10 cellular contexts compared by ENCODE assay signal in the genomic region with DNA sequence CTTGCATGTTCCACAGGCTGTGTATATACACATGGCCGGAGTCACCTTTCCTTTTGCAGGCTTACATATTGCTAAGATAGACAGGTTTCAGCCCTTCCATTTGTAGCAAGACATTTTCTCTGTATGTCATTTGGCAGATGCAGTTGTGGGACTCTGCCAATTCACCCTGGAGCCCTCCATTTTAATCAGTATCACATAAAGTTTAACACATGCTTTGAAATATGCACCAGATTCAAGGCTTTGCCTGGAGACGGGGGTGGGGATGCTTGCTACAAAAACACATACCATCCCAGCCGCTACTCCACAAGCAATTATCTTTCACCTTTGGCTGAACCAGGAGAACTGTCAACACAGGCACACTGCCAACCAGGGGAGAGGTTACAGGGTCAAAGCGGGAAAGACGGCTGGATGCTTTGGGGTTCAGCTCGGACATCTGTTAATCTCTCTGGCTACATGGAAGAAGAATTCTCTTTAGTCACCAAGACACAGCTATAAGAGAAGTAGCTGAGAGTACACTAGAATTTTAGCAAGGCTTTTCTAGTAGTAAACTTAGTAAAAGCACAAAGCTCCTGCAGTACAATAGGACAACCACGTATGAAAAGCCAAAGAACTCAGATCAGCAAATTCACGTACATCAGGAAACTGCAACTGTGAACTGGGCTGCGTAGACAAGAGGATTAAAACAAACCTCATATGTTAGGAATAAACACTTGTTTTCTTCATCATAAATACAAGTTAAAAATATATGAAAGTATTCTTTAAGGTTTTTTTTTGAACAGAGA.
DNase-seq lines count a peak whose midpoint lies in the region; TF ChIP-seq lines count a peak whose summit lies in the region.
"Had no signal": no experiment of that assay in that cellular context is flagged by ENCODE, and none has a peak within 500 bp of the region (broad histone marks: within the 10 kb centered on the region; RNA-seq: fewer than 3 reads in every experiment).

No MANE protein-coding gene starts in this region.

- POLR2A ChIA-PET in A673 (lab: Charles Lee; ENCODE audit: low non-redundant PET) = no interaction called here

- H4K20me1 ChIP-seq in GM23248 (ENCODE audit: insufficient read depth) = no peaks in the 10 kb centered on the region

- no peaks in the 10 kb centered on the region for H3K36me3 ChIP-seq in GM23248 (ENCODE audit: low read depth)
- H3K36me3 ChIP-seq in Peyer's patch = peaks cover 0 to 2% (median 0%) of the 10 kb centered on the region in 3 donors
- H3K36me3 ChIP-seq in sigmoid colon = no peaks in the 10 kb centered on the region
- H3K36me3 ChIP-seq in A673 (ENCODE audit: insufficient read depth, low read length, poor library complexity, severe bottlenecking) = no peaks in the 10 kb centered on the region

- in situ Hi-C loops in GM23248 (cut with MboI) = no loop called here

- H3K27ac ChIP-seq in GM23248 (no peak overlapping the region), Peyer's patch (no peak overlapping the region), sigmoid colon (peak overlapping the region in 3 of 4 donors; percentile 33 to 38 (median 38)), A673 (ENCODE audit: low read depth, low read length, poor library complexity, severe bottlenecking) (no peak overlapping the region)

- no TSS peak for BruUV-seq in A673 (replicated peaks; lab: Mats Ljungman, UMichigan)

- H3K9ac ChIP-seq in GM23248 = no peak overlapping the region

- CTCF ChIA-PET in A673 (lab: Charles Lee) = no interaction called here

- peaks cover 16% of the 10 kb centered on the region for H3K4me1 ChIP-seq in GM23248 (ENCODE audit: insufficient read depth)
- peaks cover 0 to 12% (median 5%) of the 10 kb centered on the region in 4 donors for H3K4me1 ChIP-seq in Peyer's patch
- H3K4me1 ChIP-seq in sigmoid colon = peaks cover 0 to 20% (median 18%) of the 10 kb centered on the region in 4 donors
- peaks cover 4% of the 10 kb centered on the region for H3K4me1 ChIP-seq in A673 (ENCODE audit: insufficient read depth, low read length, poor library complexity, severe bottlenecking)

- H3K9me3 ChIP-seq in GM23248 (ENCODE audit: low read depth) (no peaks in the 10 kb centered on the region), Peyer's patch (no peaks in the 10 kb centered on the region), sigmoid colon (no peaks in the 10 kb centered on the region), A673 (ENCODE audit: low read depth, low read length, poor library complexity, severe bottlenecking) (no peaks in the 10 kb centered on the region)

- intact Hi-C loops in cardiac septum (cut with DNase I) = no loop called here
- intact Hi-C loops in sigmoid colon (cut with DNase I) = no loop called here
- intact Hi-C loops in A673 (cut with micrococcal nuclease; ENCODE audit: unreplicated experiment) = no loop called here

- H3K9me2 ChIP-seq in GM23248 (ENCODE audit: insufficient read depth) = no peaks in the 10 kb centered on the region

- peak overlapping the region; percentile 28 for H3K4me2 ChIP-seq in GM23248 (ENCODE audit: unreplicated experiment)

- DNase-seq in GM23248 (peak; percentile 29), Peyer's patch (peak in 2 of 3 donors; percentile 72 to 81), cardiac septum (ENCODE audit: low spot score) (peak; percentile 80), sigmoid colon (peak; percentile 72), A673 (ENCODE audit: low spot score) (no peak), inferior parietal cortex (ENCODE audit: extremely low spot score) (no peak), glomerular visceral epithelial cell (ENCODE audit: extremely low spot score) (no peak)
- DNase-seq in activated CD4-positive, CD25-positive, alpha-beta regulatory T cell treated with anti-CD3 and anti-CD28 coated beads, Interleukin-2, amount 50 U/mL, for 72 hours = no peak
- DNase-seq: aorta, naive B cell had no signal

- TF ChIP-seq CTCF in Peyer's patch (IDR thresholded peaks at IDR 0.05) (no peak), sigmoid colon (IDR thresholded peaks at IDR 0.05) (no peak), A673 (conservative IDR thresholded peaks at IDR 0.05; ENCODE audit: low read depth, low read length) (no peak)

- no peak for TF ChIP-seq POLR2A in Peyer's patch (IDR thresholded peaks at IDR 0.05)
- TF ChIP-seq POLR2A in sigmoid colon (IDR thresholded peaks at IDR 0.05) = no peak

- H3K79me2 ChIP-seq in GM23248 (ENCODE audit: insufficient read depth) = no peaks in the 10 kb centered on the region

- no peak for TF ChIP-seq EP300 in sigmoid colon (IDR thresholded peaks at IDR 0.05)

- H2AFZ ChIP-seq in GM23248 = no peak overlapping the region

- H3F3A ChIP-seq in GM23248 (ENCODE audit: insufficient read depth) = peaks cover 9% of the 10 kb centered on the region; the same call in 1 of the 2 replicates

- 47 to 55% methylated on average over 9 of the region's 9 CpGs for WGBS in GM23248 (ENCODE audit: low coverage in 1 of 2, low lambda C conversion rate in 2 of 2, missing lambda C conversion rate in 2 of 2), 2 experiments
- 21 to 56% methylated on average over 9 of the region's 9 CpGs for WGBS in sigmoid colon, 2 donors

- H3K27me3 ChIP-seq in GM23248 (replicated peaks; ENCODE audit: insufficient read depth) (no peaks in the 10 kb centered on the region), Peyer's patch (no peaks in the 10 kb centered on the region), sigmoid colon (no peaks in the 10 kb centered on the region), A673 (replicated peaks; ENCODE audit: insufficient read depth, low read depth, low read length, poor library complexity) (no peaks in the 10 kb centered on the region)

- 0 out of 2 replicates have a peak overlapping the region, but pooled peaks have one; percentile 3 for H3K4me3 ChIP-seq in GM23248
- no peak overlapping the region for H3K4me3 ChIP-seq in Peyer's patch
- peak overlapping the region in 2 of 4 donors; percentile 3 to 9 for H3K4me3 ChIP-seq in sigmoid colon
- no peak overlapping the region for H3K4me3 ChIP-seq in A673 (ENCODE audit: low read depth, low read length, poor library complexity, severe bottlenecking)

Comparison
In these comparisons a context has a peak if more than half of its experiments do, and no peak if none do; other contexts are left out.
1. DNase-seq: peak in GM23248 (single experiment), Peyer's patch (2 of 3), cardiac septum (single experiment) and sigmoid colon (single experiment); none in A673 (single experiment), inferior parietal cortex (single experiment), activated CD4-positive, CD25-positive, alpha-beta regulatory T cell treated with anti-CD3 and anti-CD28 coated beads, Interleukin-2, amount 50 U/mL, for 72 hours (single experiment) and glomerular visceral epithelial cell (single experiment).
2. H3K27ac ChIP-seq: peak in sigmoid colon (3 of 4); none in GM23248 (single experiment), Peyer's patch (0 of 4) and A673 (single experiment).